11 cellular contexts compared by ENCODE assay signal in the genomic region with DNA sequence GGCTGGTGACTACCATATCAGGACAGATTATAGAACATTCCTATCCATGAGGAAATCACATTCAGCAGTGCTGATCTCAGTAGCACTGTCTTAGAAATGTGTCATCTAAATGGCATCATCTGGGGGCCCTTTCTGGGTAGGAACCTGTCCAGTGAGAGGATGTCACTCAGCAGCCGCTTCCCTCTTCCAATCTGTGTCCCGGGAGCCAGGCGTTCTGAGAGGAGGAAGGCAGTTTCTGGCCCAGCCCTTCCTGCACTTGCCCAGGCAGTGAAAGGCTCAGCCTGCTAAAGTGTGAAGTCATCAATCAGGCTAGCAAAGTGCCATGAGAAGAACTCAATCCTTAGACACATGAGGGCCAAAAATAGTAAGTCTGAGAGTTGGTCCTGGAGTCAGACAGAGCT. TPM values are rescaled to one million over a fixed set of nuclear protein-coding genes. Genes with fewer than 3 reads are reported as not detected.
DNase-seq lines count a peak whose midpoint lies in the region; ATAC-seq and TF ChIP-seq lines count a peak whose summit lies in the region.
"Had no signal": no experiment of that assay in that cellular context is flagged by ENCODE, and none has a peak within 500 bp of the region (broad histone marks: within the 10 kb centered on the region; RNA-seq: fewer than 3 reads in every experiment).

No MANE protein-coding gene starts in this region.

- H2BK5ac ChIP-seq in IMR-90 (ENCODE audit: low read depth, low read length, poor library complexity, severe bottlenecking) = peak overlapping the region; percentile 35

- peak overlapping the region; percentile 58; the same call in 2 of the 3 replicates for H2BK15ac ChIP-seq in IMR-90 (ENCODE audit: low read depth, low read length)

- peaks cover 19% of the 10 kb centered on the region for H3K4me1 ChIP-seq in IMR-90 (ENCODE audit: control insufficient read depth, insufficient read depth, low read length)
- H3K4me1 ChIP-seq: BLaER1, transverse colon had no signal

- H3K18ac ChIP-seq in IMR-90 (ENCODE audit: low read depth, low read length) = peak overlapping the region; percentile 10

- intact Hi-C loops in IMR-90 (cut with micrococcal nuclease) = no loop called here

- H3K27me3 Mint-ChIP-seq in stimulated activated memory B cell treated with anti-CD40 and anti-IgM and Interleukin-4, amounts not matched to agents 10 μg/mL and 1 μg/mL and 100 μg/mL, for 72 hours = no peaks in the 10 kb centered on the region

- H3K4me1 Mint-ChIP-seq in stimulated activated memory B cell treated with anti-CD40 and anti-IgM and Interleukin-4, amounts not matched to agents 10 μg/mL and 1 μg/mL and 100 μg/mL, for 72 hours = peaks cover 13% of the 10 kb centered on the region

- peak overlapping the region; percentile 67 for H2BK20ac ChIP-seq in IMR-90 (ENCODE audit: low read depth, low read length)

- ATAC-seq in IMR-90 (ENCODE audit: low read depth) (peak; percentile 83), GM18498 (IDR thresholded peaks at IDR 0.05; ENCODE audit: unreplicated experiment) (no peak), GM19351 (IDR thresholded peaks at IDR 0.05; ENCODE audit: unreplicated experiment) (no peak)
- no peak for ATAC-seq in stimulated activated memory B cell treated with anti-CD40 and anti-IgM and Interleukin-4, amounts not matched to agents 10 μg/mL and 1 μg/mL and 100 μg/mL, for 72 hours

- no peak for TF ChIP-seq POLR2A in IMR-90 (IDR thresholded peaks at IDR 0.05; ENCODE audit: low read depth, low read length)

- H3K4me3 ChIP-seq in IMR-90 (ENCODE audit: insufficient read depth, low read depth, low read length) (no peak overlapping the region), epithelial cell of esophagus (ENCODE audit: low read length) (no peak overlapping the region)
- H3K4me3 ChIP-seq: BLaER1, transverse colon had no signal

- peak overlapping the region; percentile 51 for H4K91ac ChIP-seq in IMR-90 (ENCODE audit: insufficient read depth, low read depth, low read length)

- H2AK9ac ChIP-seq in IMR-90 (replicated peaks; ENCODE audit: low read depth, low read length, poor library complexity) = no peak overlapping the region

- peak overlapping the region; percentile 11; the same call in 1 of the 2 replicates for H3K4me2 ChIP-seq in IMR-90 (ENCODE audit: low read depth, low read length)
- H3K4me2 ChIP-seq: BLaER1 had no signal

- no peak for TF ChIP-seq CTCF in IMR-90 (conservative IDR thresholded peaks at IDR 0.05; ENCODE audit: low read depth, low read length)
- no peak for TF ChIP-seq CTCF in epithelial cell of esophagus (IDR thresholded peaks at IDR 0.05; ENCODE audit: insufficient read depth, low read depth, low read length, missing control alignments)

- H3K14ac ChIP-seq in IMR-90 (replicated peaks; ENCODE audit: low read depth, low read length) = peak overlapping the region; percentile 61; the same call in 1 of the 2 replicates

- H3K9me1 ChIP-seq in IMR-90 (ENCODE audit: insufficient read depth, low read length) = peaks cover 31% of the 10 kb centered on the region

- dilution Hi-C loops in IMR-90 (cut with HindIII; ENCODE audit: low sequenced_read_pairs, unreplicated experiment) = no loop called here

- H3K27ac Mint-ChIP-seq in stimulated activated memory B cell treated with anti-CD40 and anti-IgM and Interleukin-4, amounts not matched to agents 10 μg/mL and 1 μg/mL and 100 μg/mL, for 72 hours = no peak overlapping the region

- no peak overlapping the region for H3K9ac ChIP-seq in IMR-90 (ENCODE audit: low read depth, low read length)
- H3K9ac ChIP-seq: BLaER1 had no signal

- peaks cover 14 to 54% of the 10 kb centered on the region in 2 experiments; a peak in 3 of 4 replicates for H3K79me1 ChIP-seq in IMR-90 (ENCODE audit: low read depth in 1 of 2, low read length in 2 of 2)

- TF ChIP-seq RAD21 in IMR-90 (IDR thresholded peaks at IDR 0.05; ENCODE audit: low read length) = no peak

- POLR2A ChIA-PET in IMR-90 (lab: Charles Lee; ENCODE audit: unreplicated experiment) = no interaction called here

- H4K8ac ChIP-seq in IMR-90 (ENCODE audit: low read depth in 2 of 2, low read length in 2 of 2) = peak overlapping the region; percentile 22 to 69

- CTCF ChIA-PET in IMR-90 (lab: Yijun Ruan, JAX) = interaction anchor here (0.7 to 1.2 kb wide), 2 partner anchors 15 to 105 kb away, joined by 3 to 4 read pairs; no protein-coding TSS in a partner anchor

- H3K36me3 ChIP-seq in IMR-90 (ENCODE audit: control insufficient read depth, insufficient read depth, low read length) = peaks cover 29% of the 10 kb centered on the region

- H3K4me3 Mint-ChIP-seq in stimulated activated memory B cell treated with anti-CD40 and anti-IgM and Interleukin-4, amounts not matched to agents 10 μg/mL and 1 μg/mL and 100 μg/mL, for 72 hours = no peak overlapping the region

- H2BK120ac ChIP-seq in IMR-90 (ENCODE audit: low read depth, low read length) = peak overlapping the region; percentile 72

- H3K36me3 Mint-ChIP-seq in stimulated activated memory B cell treated with anti-CD40 and anti-IgM and Interleukin-4, amounts not matched to agents 10 μg/mL and 1 μg/mL and 100 μg/mL, for 72 hours = peaks cover 57% of the 10 kb centered on the region

- H3K9me3 ChIP-seq in IMR-90 (ENCODE audit: control insufficient read depth, insufficient read depth, low read length) = no peaks in the 10 kb centered on the region
- H3K9me3 ChIP-seq: BLaER1, transverse colon had no signal

- BruUV-seq in IMR-90 (replicated peaks; lab: Mats Ljungman, UMichigan) = no TSS peak

- no peak overlapping the region for H2AFZ ChIP-seq in IMR-90 (replicated peaks; ENCODE audit: low read length, poor library complexity)

- peak; percentile 83 for DNase-seq in AG08395 (ENCODE audit: low spot score)
- DNase-seq in IMR-90 = peak; percentile 87
- DNase-seq in epithelial cell of esophagus (ENCODE audit: low read depth) = peak; percentile 98
- peak; percentile 84 for DNase-seq in iris pigment epithelial cell (ENCODE audit: low read depth)
- no peak for DNase-seq in NCI-H1436 treated with DMSO at 0.1 percent for 48 hours (lab: John Stamatoyannopoulos, UW)
- DNase-seq: GF-D8, transverse colon had no signal

- H4K20me1 ChIP-seq in IMR-90 (ENCODE audit: insufficient read depth, low read length) = 0 out of 2 replicates have a peak, but pooled peaks cover 3% of the 10 kb centered on the region
- H4K20me1 ChIP-seq: BLaER1 had no signal

- 0 out of 2 replicates have a peak overlapping the region, but pooled peaks have one; percentile 0 for H3K56ac ChIP-seq in IMR-90 (ENCODE audit: extremely low read depth, insufficient read depth, low read length)

- peak overlapping the region; percentile 48 for H3K27ac ChIP-seq in IMR-90 (ENCODE audit: insufficient read depth, low read length)
- H3K27ac ChIP-seq: BLaER1, transverse colon had no signal

- H3K23ac ChIP-seq in IMR-90 (ENCODE audit: low read depth, low read length) = peak overlapping the region; percentile 39

- no CpG with 5 or more reads among the region's 3 CpGs for WGBS in IMR-90 (ENCODE audit: extremely low coverage in 2 of 2, insufficient read length in 1 of 2), 2 experiments

- no peaks in the 10 kb centered on the region for H3K27me3 ChIP-seq in IMR-90 (ENCODE audit: control insufficient read depth, insufficient read depth, low read length)
- H3K27me3 ChIP-seq: BLaER1, transverse colon had no signal

- H4K5ac ChIP-seq in IMR-90 (ENCODE audit: low read depth, low read length) = peak overlapping the region; percentile 3; the same call in 1 of the 2 replicates

- H3K9me3 Mint-ChIP-seq in stimulated activated memory B cell treated with anti-CD40 and anti-IgM and Interleukin-4, amounts not matched to agents 10 μg/mL and 1 μg/mL and 100 μg/mL, for 72 hours = no peaks in the 10 kb centered on the region

- H2AK5ac ChIP-seq in IMR-90 (ENCODE audit: low read depth, low read length) = peak overlapping the region; percentile 86

- H3K4ac ChIP-seq in IMR-90 (ENCODE audit: low read depth, low read length) = peak overlapping the region; percentile 65

- in situ Hi-C loops in IMR-90 (cut with MboI; ENCODE audit: low sequenced_read_pairs) = no loop called here

TF ChIP-seq in IMR-90, 13 proteins besides CTCF, POLR2A, EP300 and RAD21 (continues in another document):
- TF ChIP-seq MXI1 (IDR thresholded peaks at IDR 0.05; ENCODE audit: borderline replicate concordance, low read depth, low read length) (no peak), FOS (IDR thresholded peaks at IDR 0.05; ENCODE audit: low read depth, low read length) (peak; percentile 51), RCOR1 (IDR thresholded peaks at IDR 0.05; ENCODE audit: insufficient replicate concordance, low read length) (no peak), CEBPB (IDR thresholded peaks at IDR 0.05; ENCODE audit: low read depth, low read length) (peak; percentile 89), CHD1 (IDR thresholded peaks at IDR 0.05; ENCODE audit: low read depth, low read length) (no peak), NFE2L2 (IDR thresholded peaks at IDR 0.05; ENCODE audit: low read depth, low read length) (no peak), MAZ (IDR thresholded peaks at IDR 0.05; ENCODE audit: borderline replicate concordance, low read depth, low read length) (peak; percentile 63; the same call in 1 of the 2 replicates), SMC3 (IDR thresholded peaks at IDR 0.05; ENCODE audit: low read depth, low read length) (no peak), RFX5 (IDR thresholded peaks at IDR 0.05; ENCODE audit: low read depth, low read length) (no peak), BHLHE40 (IDR thresholded peaks at IDR 0.05; ENCODE audit: low read depth, low read length) (0 out of 2 replicates have a peak, but pooled peaks have one; percentile 26)
- TF ChIP-seq, protein P1, sequence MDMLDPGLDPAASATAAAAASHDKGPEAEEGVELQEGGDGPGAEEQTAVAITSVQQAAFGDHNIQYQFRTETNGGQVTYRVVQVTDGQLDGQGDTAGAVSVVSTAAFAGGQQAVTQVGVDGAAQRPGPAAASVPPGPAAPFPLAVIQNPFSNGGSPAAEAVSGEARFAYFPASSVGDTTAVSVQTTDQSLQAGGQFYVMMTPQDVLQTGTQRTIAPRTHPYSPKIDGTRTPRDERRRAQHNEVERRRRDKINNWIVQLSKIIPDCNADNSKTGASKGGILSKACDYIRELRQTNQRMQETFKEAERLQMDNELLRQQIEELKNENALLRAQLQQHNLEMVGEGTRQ (IDR thresholded peaks at IDR 0.05; ENCODE audit: low read depth, low read length) = no peak

RNA-seq across cellular contexts. Expression of gene RAB4A, which starts 25.6 kb away (rescaled TPM):
- total RNA-seq in IMR-90 (2012; rRNA removed) = 26.2 and 33.3 TPM in 2 replicates
- polyA plus RNA-seq in IMR-90 (2012; rRNA removed) = 23.9 and 25.6 TPM in 2 replicates
- polyA plus RNA-seq in IMR-90 (2012; cell fraction: cytosol; rRNA removed) = 24.6 and 26.8 TPM in 2 replicates
- polyA plus RNA-seq in IMR-90 (2012; cell fraction: nucleus; rRNA removed; ENCODE audit: low replicate concordance) = 9.4 and 14.7 TPM in 2 replicates

RNA-seq across cellular contexts. Expression of gene CCSAP, which starts 46.3 kb away (rescaled TPM):
- total RNA-seq in IMR-90 (2012; rRNA removed) = 3.8 and 9.7 TPM in 2 replicates
- polyA plus RNA-seq in IMR-90 (2012; rRNA removed) = 1.8 and 2.3 TPM in 2 replicates
- 0.31 and 0.35 TPM in 2 replicates for polyA plus RNA-seq in IMR-90 (2012; cell fraction: cytosol; rRNA removed)
- 0.41 and 2.7 TPM in 2 replicates for polyA plus RNA-seq in IMR-90 (2012; cell fraction: nucleus; rRNA removed; ENCODE audit: low replicate concordance)
